In the genomic region with DNA sequence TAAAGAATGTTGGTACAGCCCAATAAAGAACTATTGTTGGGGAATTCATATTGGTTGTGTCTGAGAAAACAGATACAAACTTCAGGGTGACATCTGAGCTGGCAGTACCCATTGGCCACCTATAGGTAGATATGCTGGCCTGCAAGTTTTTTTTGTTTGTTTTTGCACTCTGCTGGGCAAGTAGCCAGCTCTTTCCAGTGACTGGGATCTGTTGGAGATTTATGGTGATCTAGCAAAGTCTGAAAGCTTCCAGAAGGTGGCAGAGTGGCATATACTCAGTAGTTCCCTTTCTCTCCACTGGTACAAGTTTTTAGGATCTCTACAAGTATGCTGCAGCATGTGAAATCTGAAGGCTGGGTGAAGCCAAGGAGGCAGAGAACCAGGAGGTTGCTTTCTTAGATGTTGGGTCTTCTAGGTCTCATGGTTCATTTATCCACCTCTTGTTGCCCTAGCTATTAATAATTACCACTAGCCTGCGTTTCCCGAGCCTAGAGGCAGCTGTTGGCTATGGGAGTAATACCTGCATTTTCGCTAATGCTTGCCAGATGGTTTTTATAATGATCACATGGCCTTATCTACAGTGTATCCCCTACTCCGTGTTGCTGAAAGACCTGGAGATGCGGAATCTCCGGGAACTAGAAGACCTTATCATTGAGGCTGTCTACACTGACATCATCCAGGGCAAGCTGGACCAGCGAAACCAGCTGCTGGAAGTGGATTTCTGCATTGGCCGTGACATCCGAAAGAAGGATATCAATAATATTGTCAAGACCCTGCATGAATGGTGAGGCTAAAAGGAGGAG, we compare ENCODE assay signal across 9 cellular contexts. TPM values are rescaled to one million over a fixed set of nuclear protein-coding genes. Genes with fewer than 3 reads are reported as not detected.
DNase-seq lines count a peak whose midpoint lies in the region; TF ChIP-seq lines count a peak whose summit lies in the region.
"Had no signal": no experiment of that assay in that cellular context is flagged by ENCODE, and none has a peak within 500 bp of the region (broad histone marks: within the 10 kb centered on the region; RNA-seq: fewer than 3 reads in every experiment).

No MANE protein-coding gene starts in this region.

- peak overlapping the region in 1 of 2 donors; percentile 27 for H3K27ac ChIP-seq in prostate gland
- H3K27ac ChIP-seq: BLaER1 treated with 17β-estradiol and CSF1 and Interleukin-3, amounts not matched to agents 10 nM and 100 nM had no signal

- TF ChIP-seq CTCF in prostate gland (IDR thresholded peaks at IDR 0.05) = peak in 3 of 4 experiments; percentile 28 to 53 (median 46)

- no peak for TF ChIP-seq POLR2A in prostate gland (IDR thresholded peaks at IDR 0.05)

- DNase-seq in NCI-H2107 (lab: John Stamatoyannopoulos, UW) = peak; percentile 25
- DNase-seq in NCI-H2107 treated with DMSO at 0.1 percent for 48 hours (lab: John Stamatoyannopoulos, UW; ENCODE audit: unreplicated experiment) = no peak
- DNase-seq in NCI-H345 treated with DMSO at 0.1 percent for 48 hours (lab: John Stamatoyannopoulos, UW; ENCODE audit: unreplicated experiment) = peak; percentile 41
- peak; percentile 91 to 93 for DNase-seq in dermis microvascular lymphatic vessel endothelial cell (ENCODE audit: low read depth in 2 of 2)
- DNase-seq in prostate gland (ENCODE audit: low spot score) = peak; percentile 64
- no peak for DNase-seq in SK-N-DZ (ENCODE audit: low spot score)
- no peak for DNase-seq in NK-92 (lab: John Stamatoyannopoulos, UW; ENCODE audit: unreplicated experiment)
- DNase-seq in NOMO-1 (lab: John Stamatoyannopoulos, UW; ENCODE audit: unreplicated experiment in 2 of 2) = no peak

- H3K36me3 ChIP-seq in prostate gland = no peaks in the 10 kb centered on the region

- peaks cover 6% of the 10 kb centered on the region for H3K4me1 ChIP-seq in prostate gland (replicated peaks)
- H3K4me1 ChIP-seq: BLaER1 treated with 17β-estradiol and CSF1 and Interleukin-3, amounts not matched to agents 10 nM and 100 nM had no signal

- intact Hi-C loops in prostate gland (cut with DNase I) = no loop called here

- H3K4me3 ChIP-seq in prostate gland = no peak overlapping the region
- H3K4me3 ChIP-seq: BLaER1 treated with 17β-estradiol and CSF1 and Interleukin-3, amounts not matched to agents 10 nM and 100 nM had no signal

- H3K27me3 ChIP-seq in prostate gland (replicated peaks; ENCODE audit: insufficient read depth) = no peaks in the 10 kb centered on the region
- H3K27me3 ChIP-seq: BLaER1 treated with 17β-estradiol and CSF1 and Interleukin-3, amounts not matched to agents 10 nM and 100 nM had no signal

- 80% methylated on average over 9 of the region's 9 CpGs for WGBS in prostate gland

- H3K9me3 ChIP-seq in prostate gland = no peaks in the 10 kb centered on the region
- H3K9me3 ChIP-seq: BLaER1 treated with 17β-estradiol and CSF1 and Interleukin-3, amounts not matched to agents 10 nM and 100 nM had no signal

RNA-seq across cellular contexts. Expression of a gene that starts 9.5 kb away (rescaled TPM):
- total RNA-seq in dermis microvascular lymphatic vessel endothelial cell (11.2 and 15.8 TPM in 2 replicates), prostate gland (10 to 100 TPM; 20.4 to 42.7 TPM)
- polyA plus RNA-seq in SK-N-DZ (2014; cell fraction: cytosol; rRNA removed) = 49.0 and 51.4 TPM in 2 replicates
- polyA plus RNA-seq in SK-N-DZ (2014; cell fraction: nucleus; rRNA removed) = 48.1 TPM in 2 replicates

RNA-seq across cellular contexts. Expression of a gene that starts 14.6 kb away (rescaled TPM):
- total RNA-seq in dermis microvascular lymphatic vessel endothelial cell (14.9 and 20.6 TPM in 2 replicates), prostate gland (10 to 100 TPM; 17.3 to 31.8 TPM)
- 70.0 and 77.9 TPM in 2 replicates for polyA plus RNA-seq in SK-N-DZ (2014; cell fraction: cytosol; rRNA removed)
- polyA plus RNA-seq in SK-N-DZ (2014; cell fraction: nucleus; rRNA removed) = 48.1 and 49.7 TPM in 2 replicates

Comparison
In these comparisons a context has a peak if more than half of its experiments do, and no peak if none do; other contexts are left out.
1. DNase-seq: peak in NCI-H2107 (single experiment), NCI-H345 treated with DMSO at 0.1 percent for 48 hours (single experiment), dermis microvascular lymphatic vessel endothelial cell (2 of 2) and prostate gland (single experiment); none in NCI-H2107 treated with DMSO at 0.1 percent for 48 hours (single experiment), SK-N-DZ (single experiment), NK-92 (single experiment) and NOMO-1 (0 of 2).